8 cellular contexts compared by ENCODE assay signal in genomic region chr9:4298255-4299005, GRCh38. TPM values are rescaled to one million over a fixed set of nuclear protein-coding genes. Genes with fewer than 3 reads are reported as not detected.
DNase-seq lines count a peak whose midpoint lies in the region; ATAC-seq and TF ChIP-seq lines count a peak whose summit lies in the region.

No MANE protein-coding gene starts in this region.

- H3K4me2 ChIP-seq in OCI-LY1 (ENCODE audit: low read length), result peak overlapping the region; percentile 47

- H3K36me3 Mint-ChIP-seq in Caco-2 (ENCODE audit: insufficient read depth, unreplicated experiment), result peaks cover 8% of the 10 kb centered on the region

- no peaks in the 10 kb centered on the region for H3K27me3 ChIP-seq in Caco-2 (replicated peaks; ENCODE audit: control insufficient read depth, insufficient read depth, low read length)
- H3K27me3 ChIP-seq in OCI-LY1 (ENCODE audit: insufficient read depth, low read length), result no peaks in the 10 kb centered on the region
- no peaks in the 10 kb centered on the region for H3K27me3 ChIP-seq in right atrium auricular region

- no peak overlapping the region for H3K9ac ChIP-seq in OCI-LY1 (ENCODE audit: low read length)

- H3K79me2 ChIP-seq in OCI-LY1 (ENCODE audit: insufficient read depth, low read length), result no peaks in the 10 kb centered on the region

- CTCF ChIA-PET in Caco-2 (lab: Charles Lee), result no interaction called here

- H3K36me3 ChIP-seq in Caco-2 (ENCODE audit: control insufficient read depth, insufficient read depth, low read length) (no peaks in the 10 kb centered on the region), OCI-LY1 (ENCODE audit: insufficient read depth, low read length) (no peaks in the 10 kb centered on the region), right atrium auricular region (no peaks in the 10 kb centered on the region)

- no TSS peak for BruUV-seq in Caco-2 (replicated peaks; lab: Mats Ljungman, UMichigan)

- H3K27ac ChIP-seq in OCI-LY1 (ENCODE audit: low read depth, low read length, poor library complexity, severe bottlenecking) (no peak overlapping the region), right atrium auricular region (peak overlapping the region; percentile 88 to 95)

- H3K4me1 Mint-ChIP-seq in Caco-2 (ENCODE audit: low read depth, unreplicated experiment), result no peaks in the 10 kb centered on the region

- H3K9me2 ChIP-seq in OCI-LY1 (ENCODE audit: low read depth, low read length), result no peaks in the 10 kb centered on the region

- H3K4me1 ChIP-seq in Caco-2 (peaks cover 10% of the 10 kb centered on the region), OCI-LY1 (ENCODE audit: insufficient read depth, low read length, severe bottlenecking) (no peaks in the 10 kb centered on the region), right atrium auricular region (peaks cover 0 to 19% of the 10 kb centered on the region in 2 donors)

- H3K9me3 Mint-ChIP-seq in Caco-2 (ENCODE audit: unreplicated experiment), result no peaks in the 10 kb centered on the region

- ATAC-seq in GM21723 (IDR thresholded peaks at IDR 0.05; ENCODE audit: unreplicated experiment) (peak; percentile 31), HG03469 (IDR thresholded peaks at IDR 0.05; ENCODE audit: unreplicated experiment) (no peak), HG03378 (IDR thresholded peaks at IDR 0.05; ENCODE audit: unreplicated experiment) (no peak)

- POLR2A ChIA-PET in Caco-2 (lab: Charles Lee), result no interaction called here

- TF ChIP-seq CTCF in Caco-2 (IDR thresholded peaks at IDR 0.05; ENCODE audit: insufficient read depth in 1 of 2, low read depth in 1 of 2, low read length in 1 of 2, severe bottlenecking in 1 of 2, unreplicated experiment in 1 of 2) (no peak), OCI-LY1 (IDR thresholded peaks at IDR 0.05; ENCODE audit: low read length) (no peak), right atrium auricular region (IDR thresholded peaks at IDR 0.05) (no peak), retinal pigment epithelial cell (conservative IDR thresholded peaks at IDR 0.05; ENCODE audit: low read depth, low read length) (peak; percentile 23)

- DNase-seq in Caco-2 (peak; percentile 48 to 49), right atrium auricular region (ENCODE audit: low spot score) (peak; percentile 65), retinal pigment epithelial cell (ENCODE audit: low read depth) (no peak)
- peak; percentile 7 for DNase-seq in activated naive CD8-positive, alpha-beta T cell treated with anti-CD3 and anti-CD28 coated beads, Interleukin-2, amount 50 U/mL, for 16 hours (ENCODE audit: low read depth, low spot score)

- peak overlapping the region; percentile 66 for H3K4me3 ChIP-seq in Caco-2 (ENCODE audit: low read depth, low read length)
- H3K4me3 ChIP-seq in OCI-LY1 (ENCODE audit: low read depth, low read length, poor library complexity, severe bottlenecking), result peak overlapping the region; percentile 45
- peak overlapping the region; percentile 66 to 79 for H3K4me3 ChIP-seq in right atrium auricular region
- peak overlapping the region; percentile 84 for H3K4me3 ChIP-seq in retinal pigment epithelial cell (ENCODE audit: low read length)

- no peak overlapping the region for H3K27ac Mint-ChIP-seq in Caco-2 (ENCODE audit: unreplicated experiment)

- no peaks in the 10 kb centered on the region for H3K9me3 ChIP-seq in Caco-2
- no peaks in the 10 kb centered on the region for H3K9me3 ChIP-seq in OCI-LY1 (ENCODE audit: low read length)
- H3K9me3 ChIP-seq in right atrium auricular region, result no peaks in the 10 kb centered on the region

- no peak overlapping the region for H2AFZ ChIP-seq in OCI-LY1 (ENCODE audit: low read length)

- peak overlapping the region; percentile 84 for H3K4me3 Mint-ChIP-seq in Caco-2 (ENCODE audit: unreplicated experiment)

- no peaks in the 10 kb centered on the region for H3F3A ChIP-seq in OCI-LY1 (ENCODE audit: insufficient read depth, low read length)

- H3K27me3 Mint-ChIP-seq in Caco-2 (ENCODE audit: insufficient read depth, unreplicated experiment), result no peaks in the 10 kb centered on the region

- no peaks in the 10 kb centered on the region for H4K20me1 ChIP-seq in OCI-LY1 (ENCODE audit: insufficient read depth, low read length)

- intact Hi-C loops in Caco-2 (cut with micrococcal nuclease; ENCODE audit: unreplicated experiment), result loop anchor here (5.0 kb wide), 2 partner anchors 151 to 251 kb away; no protein-coding TSS in a partner anchor

RNA-seq across cellular contexts. Expression of gene GLIS3, which starts 1.4 kb away (rescaled TPM):
- total RNA-seq in Caco-2 (2022) (6.6 and 8.0 TPM in 2 replicates), right atrium auricular region (1 to 10 TPM; 2.5 to 5.4 TPM)
